In the genomic region with DNA sequence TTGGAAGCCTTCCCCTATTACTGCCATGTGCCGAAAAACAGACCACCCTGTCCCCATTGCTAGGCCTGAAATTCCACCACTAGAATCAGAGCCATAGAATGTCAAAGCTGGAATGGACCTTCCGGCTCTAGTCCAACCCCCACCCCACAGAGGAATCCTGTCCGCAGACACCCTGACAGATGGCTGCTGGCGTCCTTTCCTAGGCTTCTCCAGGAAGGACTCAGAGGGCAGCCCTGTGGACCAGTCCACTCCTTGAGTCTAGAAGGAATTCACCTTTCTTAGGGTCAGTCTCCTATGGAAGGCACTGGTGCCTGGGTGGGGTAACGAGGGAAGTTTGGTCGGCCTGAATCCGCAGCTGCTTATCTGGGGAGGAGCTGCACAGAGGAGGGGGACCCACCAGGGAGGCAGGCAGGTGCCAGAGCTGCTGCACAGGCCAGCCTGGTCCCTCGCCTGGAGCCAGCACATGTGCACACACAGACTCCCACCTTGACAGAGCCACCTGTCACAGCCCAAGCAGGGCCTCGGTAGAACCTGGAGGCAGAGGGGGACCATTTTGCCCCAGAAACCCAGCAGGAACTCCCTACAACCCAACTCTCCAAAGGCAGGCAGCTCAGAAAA, we compare ENCODE assay signal across 11 cellular contexts. TPM values are rescaled to one million over a fixed set of nuclear protein-coding genes. Genes with fewer than 3 reads are reported as not detected.
DNase-seq lines count a peak whose midpoint lies in the region; ATAC-seq, FAIRE-seq and TF ChIP-seq lines count a peak whose summit lies in the region.
"Had no signal": no experiment of that assay in that cellular context is flagged by ENCODE, and none has a peak within 500 bp of the region (broad histone marks: within the 10 kb centered on the region; RNA-seq: fewer than 3 reads in every experiment).

No MANE protein-coding gene starts in this region.

- ATAC-seq in T-helper 17 cell = no peak
- ATAC-seq in psoas muscle = peak; percentile 18 to 48 (median 25)
- no peak for ATAC-seq in pancreas
- ATAC-seq in left lobe of liver = no peak

- no peaks in the 10 kb centered on the region for H3K27me3 Mint-ChIP-seq in Calu3 (ENCODE audit: unreplicated experiment)
- H3K27me3 Mint-ChIP-seq in T-helper 17 cell = no peaks in the 10 kb centered on the region

- H3K36me3 Mint-ChIP-seq in Calu3 (ENCODE audit: insufficient read depth, unreplicated experiment) (peaks cover 20% of the 10 kb centered on the region), T-helper 17 cell (ENCODE audit: low read depth) (no peaks in the 10 kb centered on the region)

- BruUV-seq in Calu3 (replicated peaks; lab: Mats Ljungman, UMichigan) = no TSS peak

- DNase-seq in Calu3 = no peak
- no peak for DNase-seq in T-helper 17 cell
- no peak for DNase-seq in fibroblast of the aortic adventitia (ENCODE audit: low read depth)
- no peak for DNase-seq in psoas muscle
- no peak for DNase-seq in pancreas
- no peak for DNase-seq in NCI-H1694 (lab: John Stamatoyannopoulos, UW)
- no peak for DNase-seq in left lobe of liver (ENCODE audit: low spot score)
- DNase-seq: activated CD4-positive, alpha-beta T cell treated with anti-CD3 and anti-CD28 coated beads, Interleukin-2, amount 50 U/mL, for 1 hour; cortex of kidney; Kasumi-1 had no signal

- H3K9me3 ChIP-seq in T-helper 17 cell (ENCODE audit: control insufficient read depth, low read length, poor library complexity, severe bottlenecking) (no peaks in the 10 kb centered on the region), psoas muscle (no peaks in the 10 kb centered on the region), pancreas (no peaks in the 10 kb centered on the region)
- H3K9me3 ChIP-seq: prostate gland had no signal

- H3K4me3 Mint-ChIP-seq in Calu3 (ENCODE audit: low read depth, unreplicated experiment) = peak overlapping the region; percentile 50
- H3K4me3 Mint-ChIP-seq in T-helper 17 cell = peak overlapping the region; percentile 81

- no peaks in the 10 kb centered on the region for H3K9me3 Mint-ChIP-seq in Calu3 (ENCODE audit: low read depth, unreplicated experiment)

- TF ChIP-seq CTCF in Calu3 (IDR thresholded peaks at IDR 0.05; ENCODE audit: unreplicated experiment) (no peak), fibroblast of the aortic adventitia (IDR thresholded peaks at IDR 0.05; ENCODE audit: insufficient read depth, low read length) (no peak), psoas muscle (IDR thresholded peaks at IDR 0.05) (no peak), pancreas (IDR thresholded peaks at IDR 0.05) (no peak)

- H3K4me1 Mint-ChIP-seq in Calu3 (ENCODE audit: low read depth, unreplicated experiment) (no peaks in the 10 kb centered on the region), T-helper 17 cell (peaks cover 40% of the 10 kb centered on the region)

- intact Hi-C loops in Calu3 (cut with micrococcal nuclease; ENCODE audit: unreplicated experiment) (no loop called here), psoas muscle (cut with DNase I) (loop anchor here (2.0 to 5.0 kb wide), 2 partner anchors 37 to 62 kb away; no protein-coding TSS in a partner anchor), pancreas (cut with DNase I) (no loop called here)

- H3K27ac Mint-ChIP-seq in Calu3 (ENCODE audit: unreplicated experiment) (no peak overlapping the region), T-helper 17 cell (peak overlapping the region; percentile 14)

- H3K4me3 ChIP-seq in fibroblast of the aortic adventitia (ENCODE audit: low read depth, low read length) = peak overlapping the region; percentile 13
- peak overlapping the region; percentile 80 for H3K4me3 ChIP-seq in psoas muscle
- H3K4me3 ChIP-seq in pancreas = no peak overlapping the region

- WGBS in psoas muscle, 3 donors = 19 to 27% (median 21%) methylated on average over 9 of the region's 9 CpGs
- 57 to 60% methylated on average over 9 of the region's 9 CpGs for WGBS in pancreas, 2 donors

- H3K27ac ChIP-seq in psoas muscle (peak overlapping the region; percentile 82), pancreas (peak overlapping the region in 1 of 4 donors; percentile 51)

- FAIRE-seq in pancreas (lab: Jason Lieb, UNC) = no peak

- H3K27me3 ChIP-seq in psoas muscle (ENCODE audit: insufficient read depth in 3 of 3, low read length in 2 of 3) (no peaks in the 10 kb centered on the region), pancreas (no peaks in the 10 kb centered on the region)

- CTCF ChIA-PET in Calu3 (lab: Charles Lee) = no interaction called here

- peaks cover 58% of the 10 kb centered on the region for H3K4me1 ChIP-seq in psoas muscle
- peaks cover 6 to 12% (median 8%) of the 10 kb centered on the region in 3 donors for H3K4me1 ChIP-seq in pancreas

- H3K36me3 ChIP-seq in psoas muscle (ENCODE audit: insufficient read depth in 1 of 2, low read depth in 1 of 2) (no peaks in the 10 kb centered on the region), pancreas (no peaks in the 10 kb centered on the region)
- H3K36me3 ChIP-seq: prostate gland had no signal

RNA-seq across cellular contexts. Expression of gene DNMT3A, which starts 2.5 kb away (rescaled TPM):
- total RNA-seq in Calu3 (2022) (32.8 and 35.7 TPM in 2 replicates), T-helper 17 cell (10 to 100 TPM; 62.8 to 67.6 TPM), fibroblast of the aortic adventitia (ENCODE audit: low replicate concordance) (10.8 and 11.9 TPM in 2 replicates), psoas muscle (10 to 100 TPM; 20.6 to 26.2 (median 21.7) TPM), pancreas (10 to 100 TPM; 13.7 to 30.9 (median 17.5) TPM), left lobe of liver (8.3 TPM)
- polyA plus RNA-seq in psoas muscle (1 to 10 TPM; 7.1 to 9.9 (median 8.4) TPM), pancreas (10 to 100 TPM; 10.3 to 19.1 TPM)

Comparison
In these comparisons a context has a peak if more than half of its experiments do, and no peak if none do; other contexts are left out.
1. ATAC-seq: peak in psoas muscle (4 of 4); none in T-helper 17 cell (single experiment), pancreas (0 of 4) and left lobe of liver (single experiment).
2. H3K4me3 ChIP-seq: peak in fibroblast of the aortic adventitia (single experiment) and psoas muscle (single experiment); none in pancreas (0 of 4).
3. intact Hi-C loops: an anchor here in psoas muscle (2.0 to 5.0 kb wide); none called in Calu3 and pancreas.